In the genomic region with DNA sequence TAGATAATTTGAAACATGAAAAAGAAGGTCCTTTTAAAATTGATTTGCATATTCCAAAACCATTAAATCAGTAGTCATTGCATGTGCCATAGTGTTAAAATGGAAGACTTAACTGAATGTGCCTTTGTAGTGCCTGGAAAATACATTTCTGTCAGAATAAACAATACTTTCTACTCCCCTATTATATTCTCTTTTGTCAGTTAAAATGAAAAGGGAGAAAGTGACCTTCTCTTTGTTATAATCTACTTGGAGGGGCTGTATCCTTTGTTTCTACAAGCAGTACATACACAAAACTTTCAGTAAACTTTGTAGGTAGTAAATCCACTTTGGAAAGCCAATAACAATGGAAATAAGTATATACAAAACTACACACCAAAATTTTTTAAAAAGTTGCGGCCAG, we compare ENCODE assay signal across 18 cellular contexts.
DNase-seq lines count a peak whose midpoint lies in the region; ATAC-seq and TF ChIP-seq lines count a peak whose summit lies in the region.
"Had no signal": no experiment of that assay in that cellular context is flagged by ENCODE, and none has a peak within 500 bp of the region (broad histone marks: within the 10 kb centered on the region; RNA-seq: fewer than 3 reads in every experiment).

No MANE protein-coding gene starts in this region.

- TF ChIP-seq CTCF in GM23338 (conservative IDR thresholded peaks at IDR 0.05; ENCODE audit: low read depth in 2 of 2): no peak
- no peak for TF ChIP-seq CTCF in dorsolateral prefrontal cortex (IDR thresholded peaks at IDR 0.05 in 54 of 56, conservative IDR thresholded peaks at IDR 0.05 in 2 of 56; ENCODE audit: low read depth in 1 of 56, partially characterized antibody in 56 of 56)
- TF ChIP-seq CTCF in neural crest cell (conservative IDR thresholded peaks at IDR 0.05): no peak
- no peak for TF ChIP-seq CTCF in heart right ventricle (IDR thresholded peaks at IDR 0.05)

- H3K27me3 Mint-ChIP-seq in GM23338 (ENCODE audit: insufficient read depth, low read depth, poor library complexity): peaks cover 9% of the 10 kb centered on the region
- no peaks in the 10 kb centered on the region for H3K27me3 Mint-ChIP-seq in neural crest cell (ENCODE audit: low read depth)

- ATAC-seq in GM23338 (no peak), heart right ventricle (no peak)
- ATAC-seq: HCT116 had no signal

- H3F3A ChIP-seq in GM23338 (replicated peaks; ENCODE audit: low read depth): no peaks in the 10 kb centered on the region

- H3K27me3 ChIP-seq in GM23338 (ENCODE audit: insufficient read depth): peaks cover 5% of the 10 kb centered on the region
- no peaks in the 10 kb centered on the region for H3K27me3 ChIP-seq in MG63
- H3K27me3 ChIP-seq in dorsolateral prefrontal cortex: no peaks in the 10 kb centered on the region
- peaks cover 0 to 35% (median 0%) of the 10 kb centered on the region in 7 donors for H3K27me3 ChIP-seq in heart right ventricle

- H4K20me1 ChIP-seq in GM23338 (replicated peaks; ENCODE audit: insufficient read depth): no peaks in the 10 kb centered on the region

- H3K4me1 Mint-ChIP-seq in GM23338 (peaks cover 29% of the 10 kb centered on the region), neural crest cell (peaks cover 30% of the 10 kb centered on the region)

- H3K36me3 Mint-ChIP-seq in GM23338 (ENCODE audit: low read depth) (no peaks in the 10 kb centered on the region; the same call in 2 of the 3 replicates), neural crest cell (ENCODE audit: low read depth) (no peaks in the 10 kb centered on the region)

- no peak for DNase-seq in GM23338 (ENCODE audit: low spot score)
- DNase-seq in MG63: no peak
- DNase-seq in dorsolateral prefrontal cortex: no peak
- no peak for DNase-seq in neural crest cell (ENCODE audit: low read depth, low spot score)
- DNase-seq in heart right ventricle: no peak
- DNase-seq in NCI-H1417 treated with DMSO at 0.1 percent for 48 hours (lab: John Stamatoyannopoulos, UW): no peak
- no peak for DNase-seq in activated CD4-positive, alpha-beta T cell treated with anti-CD3 and anti-CD28 coated beads for 48 hours
- no peak for DNase-seq in AG08395 (ENCODE audit: low spot score)
- DNase-seq: ACHN; AML-193; Caco-2; CD4-positive, alpha-beta T cell; GDM1; GOT3; H7 had no signal

- H3K9me3 ChIP-seq in MG63: peaks cover 1% of the 10 kb centered on the region; the same call in 1 of the 2 replicates
- H3K9me3 ChIP-seq in heart right ventricle: no peaks in the 10 kb centered on the region
- H3K9me3 ChIP-seq: Caco-2 had no signal

- no peaks in the 10 kb centered on the region for H3K36me3 ChIP-seq in GM23338 (ENCODE audit: insufficient read depth)
- no peaks in the 10 kb centered on the region for H3K36me3 ChIP-seq in MG63
- no peaks in the 10 kb centered on the region for H3K36me3 ChIP-seq in heart right ventricle

- H3K27ac Mint-ChIP-seq in GM23338 (no peak overlapping the region), neural crest cell (ENCODE audit: unreplicated experiment) (no peak overlapping the region)
- H3K27ac Mint-ChIP-seq: CD4-positive, alpha-beta T cell had no signal

- no peaks in the 10 kb centered on the region for H3K79me2 ChIP-seq in GM23338 (replicated peaks; ENCODE audit: insufficient read depth)

- H3K9me2 ChIP-seq in GM23338 (ENCODE audit: insufficient read depth): no peaks in the 10 kb centered on the region

- peak overlapping the region; percentile 79; the same call in 1 of the 2 replicates for H3K4me2 ChIP-seq in GM23338

- H2AFZ ChIP-seq in GM23338: no peak overlapping the region

- H3K4me1 ChIP-seq in GM23338 (ENCODE audit: insufficient read depth) (peaks cover 29% of the 10 kb centered on the region), heart right ventricle (peaks cover 0 to 4% (median 0%) of the 10 kb centered on the region in 9 donors)
- H3K4me1 ChIP-seq: Caco-2 had no signal

- intact Hi-C loops in dorsolateral prefrontal cortex (cut with DNase I) (loop anchor here (10.0 kb wide), 2 partner anchors 148 to 408 kb away; no protein-coding TSS in a partner anchor), heart right ventricle (cut with DNase I) (no loop called here)

- 91 to 98% methylated on average over 1 of the region's 1 CpG for WGBS in heart right ventricle, 2 donors

- H3K27ac ChIP-seq in GM23338 (ENCODE audit: low read depth) (no peak overlapping the region), dorsolateral prefrontal cortex (peak overlapping the region in 1 of 59 donors; percentile 13), heart right ventricle (no peak overlapping the region)
- H3K27ac ChIP-seq: C4-2B, HL-60 had no signal

- H3K4me3 Mint-ChIP-seq in GM23338 (no peak overlapping the region), neural crest cell (peak overlapping the region; percentile 38)
- H3K4me3 Mint-ChIP-seq: CD4-positive, alpha-beta T cell had no signal

- H3K4me3 ChIP-seq in GM23338 (peak overlapping the region; percentile 69; the same call in 1 of the 2 replicates), MG63 (peak overlapping the region; percentile 60), dorsolateral prefrontal cortex (peak overlapping the region in 37 of 59 donors; percentile 7 to 78 (median 67)), heart right ventricle (no peak overlapping the region)

- H3K9me3 Mint-ChIP-seq in GM23338 (no peaks in the 10 kb centered on the region), neural crest cell (no peaks in the 10 kb centered on the region)
- H3K9me3 Mint-ChIP-seq: CD4-positive, alpha-beta T cell had no signal

TF ChIP-seq in GM23338, 12 proteins besides CTCF, POLR2A, EP300 and RAD21:
- TF ChIP-seq POLR2AphosphoS5 (IDR thresholded peaks at IDR 0.05; ENCODE audit: low read depth): no peak

Comparison
In these comparisons a context has a peak if more than half of its experiments do, and no peak if none do; other contexts are left out.
1. H3K4me3 ChIP-seq: peak in GM23338 (single experiment), MG63 (single experiment) and dorsolateral prefrontal cortex (37 of 59); none in heart right ventricle (0 of 10).
2. intact Hi-C loops: an anchor here in dorsolateral prefrontal cortex (10.0 kb wide); none called in heart right ventricle.